ENCODE assay signal across 8 cellular contexts in genomic region chr14:38207830-38208815, GRCh38. TPM values are rescaled to one million over a fixed set of nuclear protein-coding genes. Genes with fewer than 3 reads are reported as not detected.
A peak's percentile ranks its signal among the peaks of the same experiment; 100 is the strongest.
DNase-seq lines count a peak whose midpoint lies in the region; ATAC-seq and TF ChIP-seq lines count a peak whose summit lies in the region.

Gene SSTR1, plus strand, starts transcription at chr14:38207904. Its CDS starts 1,486 bp downstream, at chr14:38209390.

- no peak within 1 kb of the TSS for H3K9ac ChIP-seq in rectal smooth muscle tissue (ENCODE audit: low read length)

- H3K4me1 ChIP-seq in heart left ventricle (peaks cover 0 to 30% (median 5%) of the 10 kb centered on the region in 12 donors), rectal smooth muscle tissue (ENCODE audit: control insufficient read depth, insufficient read depth, low read length) (no peaks in the 10 kb centered on the region)

- peak in 1 of 4 donors; percentile 34 for ATAC-seq in heart left ventricle
- no peak for ATAC-seq in HG03460 (IDR thresholded peaks at IDR 0.05; ENCODE audit: unreplicated experiment)

- peaks cover 0 to 56% (median 38%) of the 10 kb centered on the region in 9 donors for H3K27me3 ChIP-seq in heart left ventricle
- H3K27me3 ChIP-seq in rectal smooth muscle tissue (ENCODE audit: control insufficient read depth, insufficient read depth, low read length) = peaks cover 9% of the 10 kb centered on the region

- H3K9me3 ChIP-seq in heart left ventricle = peaks cover 0 to 11% (median 1%) of the 10 kb centered on the region in 12 donors

- intact Hi-C loops in heart left ventricle (cut with DNase I) = loop anchor here in 1 of 10 donors (10.0 kb wide), 1 partner anchor 303 kb away; no protein-coding TSS in a partner anchor

- DNase-seq in DMS153 treated with DMSO at 0.1 percent for 48 hours (lab: John Stamatoyannopoulos, UW; ENCODE audit: unreplicated experiment) = peak; percentile 86
- peak; percentile 76 for DNase-seq in SW480 (ENCODE audit: low spot score)
- DNase-seq in heart left ventricle = peak in 1 of 5 donors; percentile 8
- DNase-seq in SIG-M5 treated with dmso at 0.1 percent for 504 hours (lab: John Stamatoyannopoulos, UW; ENCODE audit: unreplicated experiment) = no peak
- DNase-seq in stimulated activated CD4-positive, alpha-beta T cell treated with anti-CD3 and anti-CD28 coated beads, Interleukin-1b, Interleukin-23, amount 100 ng/mL, for 48 hours = no peak
- DNase-seq in RKO (ENCODE audit: low spot score) = no peak

- TF ChIP-seq POLR2A in heart left ventricle (IDR thresholded peaks at IDR 0.05) = no peak

- H3K4me3 ChIP-seq in heart left ventricle = peak within 1 kb of the TSS; percentile 16 to 61 (median 55)
- H3K4me3 ChIP-seq in rectal smooth muscle tissue (ENCODE audit: low read length) = peak within 1 kb of the TSS; percentile 41

- no peak for TF ChIP-seq CTCF in heart left ventricle (IDR thresholded peaks at IDR 0.05)

- H3K27ac ChIP-seq in heart left ventricle (peak within 1 kb of the TSS in 1 of 12 donors; percentile 22), rectal smooth muscle tissue (ENCODE audit: low read depth, low read length) (no peak within 1 kb of the TSS)

- WGBS in heart left ventricle, 4 donors = 0 to 2% (median 1%) methylated on average over 49 to 51 of the region's 51 CpGs

- H3K36me3 ChIP-seq in heart left ventricle (no peaks in the 10 kb centered on the region), rectal smooth muscle tissue (ENCODE audit: control insufficient read depth, insufficient read depth, low read length) (no peaks in the 10 kb centered on the region)

RNA-seq across cellular contexts. Expression of gene SSTR1, which starts in this region (rescaled TPM):
- total RNA-seq in heart left ventricle = 1 to 10 TPM in 2 of 9 donors, under 1 TPM in 7; 0.12 to 2.6 (median 0.69) TPM
- under 1 TPM; 0.23 to 0.44 TPM for polyA plus RNA-seq in heart left ventricle

Comparison
In these comparisons a context has a peak if more than half of its experiments do, and no peak if none do; other contexts are left out.
1. DNase-seq: peak in DMS153 treated with DMSO at 0.1 percent for 48 hours (single experiment) and SW480 (single experiment); none in SIG-M5 treated with dmso at 0.1 percent for 504 hours (single experiment), stimulated activated CD4-positive, alpha-beta T cell treated with anti-CD3 and anti-CD28 coated beads, Interleukin-1b, Interleukin-23, amount 100 ng/mL, for 48 hours (single experiment) and RKO (single experiment).